ENCODE assay signal across 37 cellular contexts in genomic region chr2:106609780-106610179, GRCh38.
DNase-seq lines count a peak whose midpoint lies in the region; ATAC-seq, FAIRE-seq and TF ChIP-seq lines count a peak whose summit lies in the region.
"Had no signal": no experiment of that assay in that cellular context is flagged by ENCODE, and none has a peak within 500 bp of the region (broad histone marks: within the 10 kb centered on the region; RNA-seq: fewer than 3 reads in every experiment).

No MANE protein-coding gene starts in this region.

- TF ChIP-seq CTCF in colonic mucosa (IDR thresholded peaks at IDR 0.05) (no peak), mucosa of descending colon (IDR thresholded peaks at IDR 0.05) (no peak), nephron progenitor cell (IDR thresholded peaks at IDR 0.05) (no peak), sigmoid colon (IDR thresholded peaks at IDR 0.05) (no peak)

- no peak overlapping the region for H3K4me3 ChIP-seq in colonic mucosa
- no peak overlapping the region for H3K4me3 ChIP-seq in mucosa of descending colon
- no peak overlapping the region for H3K4me3 ChIP-seq in small intestine (ENCODE audit: low read depth in 1 of 2, low read length in 2 of 2)
- no peak overlapping the region for H3K4me3 ChIP-seq in sigmoid colon
- H3K4me3 ChIP-seq: A549; BLaER1; BLaER1 treated with 17β-estradiol and CSF1 and Interleukin-3, amounts not matched to agents 10 nM and 100 nM had no signal

- no peak overlapping the region for H3K27ac Mint-ChIP-seq in nephron progenitor cell
- H3K27ac Mint-ChIP-seq: B cell; CD14-positive monocyte; CD4-positive, alpha-beta memory T cell; CD4-positive, alpha-beta T cell; CD4-positive, CD25-positive, alpha-beta regulatory T cell; CD8-positive, alpha-beta memory T cell; CD8-positive, alpha-beta T cell had no signal

- peaks cover under 1% of the 10 kb centered on the region for H3K27me3 Mint-ChIP-seq in nephron progenitor cell (ENCODE audit: low read depth, poor library complexity)

- H3K9me3 Mint-ChIP-seq in nephron progenitor cell, result peaks cover 3% of the 10 kb centered on the region

- H3K36me3 Mint-ChIP-seq in nephron progenitor cell (ENCODE audit: low read depth), result no peaks in the 10 kb centered on the region
- H3K36me3 Mint-ChIP-seq: CD14-positive monocyte; CD4-positive, alpha-beta memory T cell; CD4-positive, CD25-positive, alpha-beta regulatory T cell; CD8-positive, alpha-beta memory T cell; CD8-positive, alpha-beta T cell had no signal

- no peak for FAIRE-seq in small intestine (lab: Jason Lieb, UNC)
- FAIRE-seq: A204.1, A549, D721Med had no signal

- intact Hi-C loops in colonic mucosa (cut with DNase I), result no loop called here
- intact Hi-C loops in left colon (cut with DNase I, micrococcal nuclease), result no loop called here
- intact Hi-C loops in mucosa of descending colon (cut with DNase I, micrococcal nuclease), result no loop called here
- intact Hi-C loops in sigmoid colon (cut with DNase I), result no loop called here

- H3K9me3 ChIP-seq in colonic mucosa, result no peaks in the 10 kb centered on the region
- H3K9me3 ChIP-seq in mucosa of descending colon, result peaks cover 3% of the 10 kb centered on the region
- H3K9me3 ChIP-seq in small intestine (ENCODE audit: control insufficient read depth, low read depth), result no peaks in the 10 kb centered on the region
- H3K9me3 ChIP-seq in sigmoid colon, result peaks cover 0 to 4% (median 0%) of the 10 kb centered on the region in 4 donors
- H3K9me3 ChIP-seq: BE2C, Caco-2 had no signal

- TF ChIP-seq EP300 in sigmoid colon (IDR thresholded peaks at IDR 0.05), result no peak

- H3K27ac ChIP-seq in colonic mucosa (peak overlapping the region; percentile 50), small intestine (ENCODE audit: low read depth in 1 of 2, low read length in 1 of 2) (no peak overlapping the region), sigmoid colon (no peak overlapping the region)
- H3K27ac ChIP-seq: 22Rv1; A549; BLaER1; BLaER1 treated with 17β-estradiol and CSF1 and Interleukin-3, amounts not matched to agents 10 nM and 100 nM; C4-2B had no signal

- 12 to 60% (median 40%) methylated on average over 2 of the region's 2 CpGs for WGBS in small intestine, 3 donors
- 21 to 68% methylated on average over 2 of the region's 2 CpGs for WGBS in sigmoid colon, 2 donors

- no peaks in the 10 kb centered on the region for H3K4me1 ChIP-seq in colonic mucosa
- H3K4me1 ChIP-seq in mucosa of descending colon (ENCODE audit: low read depth), result peaks cover 24% of the 10 kb centered on the region
- peaks cover 2 to 4% of the 10 kb centered on the region in 2 donors for H3K4me1 ChIP-seq in small intestine (ENCODE audit: control insufficient read depth in 2 of 2, insufficient read depth in 1 of 2, low read depth in 1 of 2, low read length in 1 of 2)
- H3K4me1 ChIP-seq in sigmoid colon, result peaks cover 0 to 15% (median 2%) of the 10 kb centered on the region in 4 donors
- H3K4me1 ChIP-seq: BE2C; BLaER1; BLaER1 treated with 17β-estradiol and CSF1 and Interleukin-3, amounts not matched to agents 10 nM and 100 nM had no signal

- DNase-seq in colonic mucosa (no peak), left colon (no peak), mucosa of descending colon (no peak), small intestine (peak; percentile 13), nephron progenitor cell (no peak), sigmoid colon (no peak)
- DNase-seq in activated naive CD4-positive, alpha-beta T cell treated with Interleukin-2 at 50 U/mL for 16 hours, result no peak
- DNase-seq: 8988T; ACHN; AML-193; BE2C; C1 segment of cervical spinal cord; Caco-2; Calu3; CD4-positive, alpha-beta memory T cell; CD4-positive, alpha-beta T cell; CD4-positive, CD25-positive, alpha-beta regulatory T cell; CD8-positive, alpha-beta memory T cell; CD8-positive, alpha-beta T cell; COR-L47; DMS 273 treated with DMSO at 0.1 percent for 48 hours; DMS153; DMS53; DMS79; DMS79 treated with DMSO at 0.1 percent for 48 hours; DND-41; EL had no signal

- H3K9ac ChIP-seq in colonic mucosa (ENCODE audit: low read depth in 2 of 2, low read length in 2 of 2), result no peak overlapping the region
- H3K9ac ChIP-seq: BLaER1; BLaER1 treated with 17β-estradiol and CSF1 and Interleukin-3, amounts not matched to agents 10 nM and 100 nM had no signal

- ATAC-seq in left colon, result peak; percentile 58
- ATAC-seq in mucosa of descending colon, result peak; percentile 68
- no peak for ATAC-seq in GM19467 (IDR thresholded peaks at IDR 0.05; ENCODE audit: unreplicated experiment)
- ATAC-seq: A549; CD8-positive, alpha-beta T cell had no signal

- H3K4me3 Mint-ChIP-seq in nephron progenitor cell, result no peak overlapping the region
- H3K4me3 Mint-ChIP-seq: B cell; CD14-positive monocyte; CD4-positive, alpha-beta memory T cell; CD4-positive, alpha-beta T cell; CD4-positive, CD25-positive, alpha-beta regulatory T cell; CD8-positive, alpha-beta memory T cell; CD8-positive, alpha-beta T cell had no signal

- H3K36me3 ChIP-seq in colonic mucosa, result no peaks in the 10 kb centered on the region
- no peaks in the 10 kb centered on the region for H3K36me3 ChIP-seq in mucosa of descending colon (ENCODE audit: low read depth)
- no peaks in the 10 kb centered on the region for H3K36me3 ChIP-seq in small intestine (ENCODE audit: control insufficient read depth in 2 of 2, insufficient read depth in 2 of 2, low read length in 2 of 2)
- no peaks in the 10 kb centered on the region for H3K36me3 ChIP-seq in sigmoid colon
- H3K36me3 ChIP-seq: BE2C; BLaER1; BLaER1 treated with 17β-estradiol and CSF1 and Interleukin-3, amounts not matched to agents 10 nM and 100 nM had no signal

- no peaks in the 10 kb centered on the region for H3K4me1 Mint-ChIP-seq in nephron progenitor cell
- H3K4me1 Mint-ChIP-seq: B cell; CD14-positive monocyte; CD4-positive, alpha-beta memory T cell; CD4-positive, CD25-positive, alpha-beta regulatory T cell; CD8-positive, alpha-beta memory T cell had no signal

- no peak for TF ChIP-seq POLR2A in sigmoid colon (IDR thresholded peaks at IDR 0.05)

- H3K27me3 ChIP-seq in colonic mucosa, result no peaks in the 10 kb centered on the region
- no peaks in the 10 kb centered on the region for H3K27me3 ChIP-seq in small intestine (ENCODE audit: control insufficient read depth in 2 of 2, insufficient read depth in 2 of 2, low read length in 2 of 2)
- no peaks in the 10 kb centered on the region for H3K27me3 ChIP-seq in sigmoid colon
- H3K27me3 ChIP-seq: BE2C; BLaER1; BLaER1 treated with 17β-estradiol and CSF1 and Interleukin-3, amounts not matched to agents 10 nM and 100 nM had no signal
